8 cellular contexts compared by ENCODE assay signal in genomic region chr7:22853674-22854157, GRCh38.
DNase-seq lines count a peak whose midpoint lies in the region; ATAC-seq lines count a peak whose summit lies in the region.

No MANE protein-coding gene starts in this region.

- no peaks in the 10 kb centered on the region for H3K9me3 ChIP-seq in iPS-18c (ENCODE audit: control insufficient read depth, insufficient read depth, low read length)

- no peaks in the 10 kb centered on the region for H3K27me3 Mint-ChIP-seq in activated naive CD8-positive, alpha-beta T cell

- H3K27ac Mint-ChIP-seq in activated naive CD8-positive, alpha-beta T cell, result peak overlapping the region; percentile 94

- peaks cover 16% of the 10 kb centered on the region for H3K36me3 Mint-ChIP-seq in activated naive CD8-positive, alpha-beta T cell

- ATAC-seq in GM21786 (IDR thresholded peaks at IDR 0.05; ENCODE audit: unreplicated experiment), result peak; percentile 20

- peak overlapping the region; percentile 83; the same call in 1 of the 2 replicates for H3K4me3 ChIP-seq in iPS-18c (ENCODE audit: insufficient read depth, low read depth, low read length)

- DNase-seq in NCI-H1694 treated with DMSO at 0.1 percent for 48 hours (lab: John Stamatoyannopoulos, UW), result peak; percentile 38
- no peak for DNase-seq in NCI-H1694 (lab: John Stamatoyannopoulos, UW)
- peak; percentile 89 to 91 for DNase-seq in Kasumi-1 (lab: John Stamatoyannopoulos, UW)
- DNase-seq in stimulated activated naive CD4-positive, alpha-beta T cell (lab: John Stamatoyannopoulos, UW), result peak in 5 of 6 experiments; percentile 47 to 89 (median 72)
- DNase-seq in HPDE6-E6E7 (ENCODE audit: extremely low spot score), result no peak

- H3K4me3 Mint-ChIP-seq in activated naive CD8-positive, alpha-beta T cell, result peak overlapping the region; percentile 89

- H3K9me3 Mint-ChIP-seq in activated naive CD8-positive, alpha-beta T cell (ENCODE audit: low read depth), result no peaks in the 10 kb centered on the region

- peaks cover 26% of the 10 kb centered on the region for H3K4me1 Mint-ChIP-seq in activated naive CD8-positive, alpha-beta T cell (ENCODE audit: low read depth)

Comparison
In these comparisons a context has a peak if more than half of its experiments do, and no peak if none do; other contexts are left out.
1. DNase-seq: peak in NCI-H1694 treated with DMSO at 0.1 percent for 48 hours (single experiment), Kasumi-1 (2 of 2) and stimulated activated naive CD4-positive, alpha-beta T cell (5 of 6); none in NCI-H1694 (single experiment) and HPDE6-E6E7 (single experiment).